ENCODE assay signal across 16 cellular contexts in the genomic region with DNA sequence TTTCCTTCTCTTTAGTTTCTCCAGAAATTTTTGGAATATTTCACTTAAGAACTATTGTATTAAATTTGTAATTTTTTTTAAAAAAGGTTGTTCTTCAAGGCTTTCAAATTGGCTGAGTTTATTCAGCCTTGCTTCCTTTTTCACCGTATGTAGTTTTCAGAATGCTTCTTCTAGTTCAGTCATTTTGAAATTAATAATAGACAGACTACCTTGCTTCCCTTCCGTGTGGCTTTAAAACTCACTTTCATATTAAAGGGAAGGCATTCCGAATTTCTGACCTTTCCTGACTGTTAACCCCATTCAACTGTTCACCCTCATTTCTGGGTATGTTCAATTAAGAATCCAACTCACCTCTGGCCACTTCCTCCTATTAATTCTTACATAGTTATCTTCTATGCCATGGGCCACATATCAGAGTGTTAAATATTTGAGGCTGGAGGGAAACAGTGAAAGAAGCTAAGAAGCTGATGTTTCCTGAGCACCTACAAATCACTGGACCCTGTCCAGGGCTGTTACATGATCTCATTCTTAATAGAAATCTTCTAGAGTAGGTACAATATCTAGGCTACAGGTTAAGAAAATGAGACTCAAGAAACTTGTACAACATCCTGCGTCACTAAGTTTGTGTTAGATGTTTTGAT.
A peak's percentile ranks its signal among the peaks of the same experiment; 100 is the strongest.
DNase-seq lines count a peak whose midpoint lies in the region; ATAC-seq lines count a peak whose summit lies in the region.
"Had no signal": no experiment of that assay in that cellular context is flagged by ENCODE, and none has a peak within 500 bp of the region (broad histone marks: within the 10 kb centered on the region; RNA-seq: fewer than 3 reads in every experiment).

No MANE protein-coding gene starts in this region.

- H3K27ac ChIP-seq in epithelial cell of prostate: peak overlapping the region; percentile 29

- peak; percentile 66 for ATAC-seq in GM18870 (IDR thresholded peaks at IDR 0.05; ENCODE audit: unreplicated experiment)
- ATAC-seq in GM21423 (IDR thresholded peaks at IDR 0.05; ENCODE audit: unreplicated experiment): peak; percentile 72
- peak; percentile 70 for ATAC-seq in HG03095 (IDR thresholded peaks at IDR 0.05; ENCODE audit: unreplicated experiment)
- ATAC-seq: activated T-cell treated with anti-CD3 and anti-CD28 coated beads, Interleukin-2, amount 50 U/mL, for 72 hours; natural killer cell had no signal

- DNase-seq in epithelial cell of prostate (ENCODE audit: low read depth, low spot score) (no peak), ureter (ENCODE audit: low spot score) (no peak), DMS 273 (lab: John Stamatoyannopoulos, UW; ENCODE audit: unreplicated experiment) (no peak), NCI-H2029 treated with DMSO at 0.1 percent for 48 hours (lab: John Stamatoyannopoulos, UW) (no peak), cerebellar cortex (ENCODE audit: low spot score) (no peak)
- DNase-seq: activated CD4-positive, alpha-beta memory T cell treated with anti-CD3 and anti-CD28 coated beads, Interleukin-2, amount 10 ng/mL, durations not matched to agents 7 days and 5 days; activated naive CD8-positive, alpha-beta T cell treated with anti-CD3 and anti-CD28 coated beads, Interleukin-2, amount 10 ng/mL, durations not matched to agents 7 days and 5 days; activated T-cell treated with anti-CD3 and anti-CD28 coated beads, Interleukin-2, amount 50 U/mL, for 72 hours; erythroblast; MM.1S; natural killer cell; NCI-H748 treated with DMSO at 0.1 percent for 48 hours; stimulated activated CD4-positive, alpha-beta T cell treated with anti-CD3 and anti-CD28 coated beads, Interleukin-4, amount 100 ng/mL, for 4 hours had no signal
